In the genomic region with DNA sequence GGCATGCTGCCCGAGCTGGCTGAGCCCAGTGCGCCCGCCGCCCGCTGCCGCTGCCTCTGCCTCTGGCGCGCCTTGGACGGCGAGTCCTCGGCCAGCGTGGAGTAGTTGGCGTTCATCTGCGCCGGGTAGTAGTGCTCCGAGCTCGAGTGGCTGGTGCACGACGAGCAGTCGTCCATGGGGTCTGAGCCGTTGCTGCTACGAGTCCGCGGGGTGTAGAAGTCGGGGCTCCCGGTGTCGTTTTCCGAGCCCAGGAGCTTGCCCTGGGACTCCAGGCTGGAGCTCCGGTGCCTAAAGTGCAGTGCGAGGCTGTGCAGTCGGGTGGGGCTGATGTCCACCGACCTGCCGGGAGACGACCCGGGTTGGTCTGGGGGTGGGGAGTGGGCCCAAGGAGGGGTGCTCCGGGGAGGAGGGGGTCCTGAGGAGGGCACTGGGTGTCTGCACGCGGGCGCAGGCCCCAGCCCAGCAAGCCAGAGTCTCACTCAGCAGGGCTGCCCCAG, we compare ENCODE assay signal across 29 cellular contexts.
"Had no signal": no experiment of that assay in that cellular context is flagged by ENCODE, and none has a peak within 500 bp of the region (broad histone marks: within the 10 kb centered on the region; RNA-seq: fewer than 3 reads in every experiment).

No MANE protein-coding gene starts in this region.

- DNase-seq: activated B cell treated with CpG ODN at 0.5 μM for 24 hours; activated CD4-positive, alpha-beta memory T cell treated with anti-CD3 and anti-CD28 coated beads, Interleukin-2, amount 10 ng/mL, durations not matched to agents 7 days and 5 days; activated CD4-positive, alpha-beta T cell treated with anti-CD3 and anti-CD28 coated beads for 1 hour; activated CD4-positive, alpha-beta T cell treated with anti-CD3 and anti-CD28 coated beads for 36 hours; activated CD4-positive, alpha-beta T cell treated with anti-CD3 and anti-CD28 coated beads for 48 hours; activated CD4-positive, alpha-beta T cell treated with anti-CD3 and anti-CD28 coated beads, Interleukin-2, amount 10 ng/mL, durations not matched to agents 7 days and 5 days; activated CD4-positive, alpha-beta T cell treated with anti-CD3 and anti-CD28 coated beads, Interleukin-2, amount 50 U/mL, for 48 hours; activated CD8-positive, alpha-beta memory T cell treated with anti-CD3 and anti-CD28 coated beads for 24 hours; activated CD8-positive, alpha-beta memory T cell treated with anti-CD3 and anti-CD28 coated beads, Interleukin-2, amount 10 ng/mL, durations not matched to agents 7 days and 5 days; activated CD8-positive, alpha-beta memory T cell treated with anti-CD3 and anti-CD28 coated beads, Interleukin-2, amount 50 U/mL, for 48 hours; activated CD8-positive, alpha-beta T cell treated with anti-CD3 and anti-CD28 coated beads, Interleukin-2, amount 10 ng/mL, durations not matched to agents 7 days and 5 days; activated effector memory CD4-positive, alpha-beta T cell treated with Interleukin-2 at 50 U/mL for 16 hours; activated gamma-delta T cell; activated naive CD4-positive, alpha-beta T cell treated with anti-CD3 and anti-CD28 coated beads, Interleukin-2, amount 10 ng/mL, durations not matched to agents 7 days and 5 days; activated naive CD4-positive, alpha-beta T cell treated with Interleukin-2 at 50 U/mL for 16 hours; activated naive CD8-positive, alpha-beta T cell treated with anti-CD3 and anti-CD28 coated beads, Interleukin-2, amount 10 ng/mL, durations not matched to agents 7 days and 5 days; activated naive CD8-positive, alpha-beta T cell treated with anti-CD3 and anti-CD28 coated beads, Interleukin-2, amount 50 U/mL, for 24 hours; activated T-cell treated with anti-CD3 and anti-CD28 coated beads, Interleukin-2, amount 50 U/mL, for 24 hours; activated T-cell treated with anti-CD3 and anti-CD28 coated beads, Interleukin-2, amount 50 U/mL, for 48 hours; amygdala; anterior cingulate cortex; caudate nucleus; cerebellar nuclear complex; T-helper 1 cell; T-helper 2 cell; T-helper 9 cell had no signal

- ATAC-seq: activated CD4-positive, alpha-beta T cell treated with anti-CD3 and anti-CD28 coated beads for 36 hours; activated CD8-positive, alpha-beta memory T cell treated with anti-CD3 and anti-CD28 coated beads, Interleukin-2, amount 10 ng/mL, durations not matched to agents 7 days and 5 days; activated CD8-positive, alpha-beta T cell treated with anti-CD3 and anti-CD28 coated beads, Interleukin-2, amount 10 ng/mL, durations not matched to agents 7 days and 5 days; activated naive CD8-positive, alpha-beta T cell treated with anti-CD3 and anti-CD28 coated beads, Interleukin-2, amount 50 U/mL, for 24 hours had no signal

- H3K4me1 ChIP-seq: ascending aorta had no signal

- H3K4me3 ChIP-seq: ascending aorta, cardiac muscle cell had no signal

- H3K9me3 ChIP-seq: ascending aorta had no signal

- H3K27me3 ChIP-seq: ascending aorta, cardiac muscle cell had no signal

- H3K27ac ChIP-seq: ascending aorta, cardiac muscle cell, VCaP had no signal
